In the genomic region with DNA sequence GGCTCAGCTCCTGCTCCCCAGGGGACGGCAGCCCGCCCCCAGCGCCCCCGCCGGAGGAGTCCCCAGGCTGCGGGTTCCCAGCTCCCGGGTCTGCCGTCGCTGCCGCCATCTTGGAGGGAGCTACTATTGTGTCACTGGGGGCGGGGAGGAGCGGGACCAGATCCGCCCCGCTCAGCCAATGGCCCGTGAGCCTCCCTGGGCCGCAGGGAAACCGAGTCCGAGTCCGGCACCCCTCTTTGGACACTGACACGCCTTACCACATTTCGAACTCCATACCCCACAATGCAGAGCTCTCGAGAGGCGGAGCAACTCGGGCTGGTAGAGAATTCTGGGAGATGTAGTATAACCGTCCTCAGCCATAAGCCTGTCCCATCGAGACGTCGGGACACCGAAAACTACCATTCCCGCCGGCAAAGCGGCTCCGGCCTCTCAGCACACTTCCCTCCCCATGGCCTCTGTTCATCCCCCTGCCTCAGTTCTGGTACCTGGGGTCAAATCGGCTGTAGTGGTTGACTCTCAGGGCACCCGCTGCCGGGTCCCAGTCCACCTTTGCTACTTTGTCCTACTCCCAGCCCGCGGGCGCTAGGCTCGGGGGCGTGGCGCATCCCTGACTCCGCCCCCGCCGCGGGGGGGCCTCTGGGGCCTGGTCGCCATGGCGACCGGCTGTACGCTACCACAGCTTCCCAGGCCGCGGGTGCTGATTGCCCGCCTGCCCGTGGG, we compare ENCODE assay signal across 1 cellular context.
TF ChIP-seq lines count a peak whose summit lies in the region.

A gene (minus strand): TSS at position 133 of the 720 bp plus-strand sequence. CDS start 24 bp downstream, at position 109.
A gene with protein sequence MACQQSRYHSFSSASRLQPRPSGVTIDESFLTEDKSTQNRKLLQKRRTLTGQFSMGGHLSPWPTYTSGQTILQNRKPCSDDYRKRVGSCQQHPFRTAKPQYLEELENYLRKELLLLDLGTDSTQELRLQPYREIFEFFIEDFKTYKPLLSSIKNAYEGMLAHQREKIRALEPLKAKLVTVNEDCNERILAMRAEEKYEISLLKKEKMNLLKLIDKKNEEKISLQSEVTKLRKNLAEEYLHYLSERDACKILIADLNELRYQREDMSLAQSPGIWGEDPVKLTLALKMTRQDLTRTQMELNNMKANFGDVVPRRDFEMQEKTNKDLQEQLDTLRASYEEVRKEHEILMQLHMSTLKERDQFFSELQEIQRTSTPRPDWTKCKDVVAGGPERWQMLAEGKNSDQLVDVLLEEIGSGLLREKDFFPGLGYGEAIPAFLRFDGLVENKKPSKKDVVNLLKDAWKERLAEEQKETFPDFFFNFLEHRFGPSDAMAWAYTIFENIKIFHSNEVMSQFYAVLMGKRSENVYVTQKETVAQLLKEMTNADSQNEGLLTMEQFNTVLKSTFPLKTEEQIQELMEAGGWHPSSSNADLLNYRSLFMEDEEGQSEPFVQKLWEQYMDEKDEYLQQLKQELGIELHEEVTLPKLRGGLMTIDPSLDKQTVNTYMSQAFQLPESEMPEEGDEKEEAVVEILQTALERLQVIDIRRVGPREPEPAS (plus strand): TSS at position 462 of the 720 bp plus-strand sequence. CDS start 261 bp downstream, outside the sequence.

TF ChIP-seq in HepG2, 621 proteins besides CTCF, POLR2A, EP300 and RAD21 (continued from another document and continues in another):
- TF ChIP-seq MAZ (IDR thresholded peaks at IDR 0.05; ENCODE audit: borderline replicate concordance, low read depth, low read length) (peak; percentile 81; the same call in 1 of the 2 replicates), MAZ (CRISPR knock-in tag; IDR thresholded peaks at IDR 0.05; ENCODE audit: low read depth) (peak; percentile 81), ZNF552 (CRISPR knock-in tag; IDR thresholded peaks at IDR 0.05; ENCODE audit: borderline replicate concordance) (peak; percentile 79; the same call in 1 of the 2 replicates), MIER2 (CRISPR knock-in tag; IDR thresholded peaks at IDR 0.05) (peak; percentile 25; the same call in 1 of the 2 replicates), POLR2AphosphoS5 (IDR thresholded peaks at IDR 0.05; ENCODE audit: low read depth, low read length) (peak; percentile 88), MAFG (CRISPR knock-in tag; IDR thresholded peaks at IDR 0.05) (no peak), ZNF563 (CRISPR knock-in tag; IDR thresholded peaks at IDR 0.05) (peak; percentile 73; the same call in 1 of the 2 replicates), PAWR (CRISPR knock-in tag; IDR thresholded peaks at IDR 0.05; ENCODE audit: borderline replicate concordance) (no peak), POLR2G (IDR thresholded peaks at IDR 0.05; ENCODE audit: low read depth, low read length) (peak; percentile 94), MLLT10 (CRISPR knock-in tag; IDR thresholded peaks at IDR 0.05) (no peak), REXO4 (CRISPR knock-in tag; IDR thresholded peaks at IDR 0.05; ENCODE audit: borderline replicate concordance) (no peak), BRD4 (CRISPR knock-in tag; IDR thresholded peaks at IDR 0.05) (peak; percentile 40; the same call in 1 of the 2 replicates), ZNF713 (CRISPR knock-in tag; IDR thresholded peaks at IDR 0.05) (peak; percentile 85; the same call in 1 of the 2 replicates), LCORL (IDR thresholded peaks at IDR 0.05) (no peak), LCORL (CRISPR knock-in tag; IDR thresholded peaks at IDR 0.05) (no peak), FOXC1 (CRISPR knock-in tag; IDR thresholded peaks at IDR 0.05; ENCODE audit: borderline replicate concordance) (peak; percentile 57; the same call in 1 of the 2 replicates), ZNF672 (CRISPR knock-in tag; IDR thresholded peaks at IDR 0.05) (peak; percentile 99), ZNF12 (CRISPR knock-in tag; IDR thresholded peaks at IDR 0.05) (no peak), ATF1 (CRISPR knock-in tag; IDR thresholded peaks at IDR 0.05) (peak; percentile 88), PHF8 (CRISPR knock-in tag; IDR thresholded peaks at IDR 0.05) (peak; percentile 82), BRCA1 (CRISPR knock-in tag; IDR thresholded peaks at IDR 0.05) (no peak), ZNF530 (CRISPR knock-in tag; IDR thresholded peaks at IDR 0.05; ENCODE audit: low read depth) (no peak)
- TF ChIP-seq, protein P1, sequence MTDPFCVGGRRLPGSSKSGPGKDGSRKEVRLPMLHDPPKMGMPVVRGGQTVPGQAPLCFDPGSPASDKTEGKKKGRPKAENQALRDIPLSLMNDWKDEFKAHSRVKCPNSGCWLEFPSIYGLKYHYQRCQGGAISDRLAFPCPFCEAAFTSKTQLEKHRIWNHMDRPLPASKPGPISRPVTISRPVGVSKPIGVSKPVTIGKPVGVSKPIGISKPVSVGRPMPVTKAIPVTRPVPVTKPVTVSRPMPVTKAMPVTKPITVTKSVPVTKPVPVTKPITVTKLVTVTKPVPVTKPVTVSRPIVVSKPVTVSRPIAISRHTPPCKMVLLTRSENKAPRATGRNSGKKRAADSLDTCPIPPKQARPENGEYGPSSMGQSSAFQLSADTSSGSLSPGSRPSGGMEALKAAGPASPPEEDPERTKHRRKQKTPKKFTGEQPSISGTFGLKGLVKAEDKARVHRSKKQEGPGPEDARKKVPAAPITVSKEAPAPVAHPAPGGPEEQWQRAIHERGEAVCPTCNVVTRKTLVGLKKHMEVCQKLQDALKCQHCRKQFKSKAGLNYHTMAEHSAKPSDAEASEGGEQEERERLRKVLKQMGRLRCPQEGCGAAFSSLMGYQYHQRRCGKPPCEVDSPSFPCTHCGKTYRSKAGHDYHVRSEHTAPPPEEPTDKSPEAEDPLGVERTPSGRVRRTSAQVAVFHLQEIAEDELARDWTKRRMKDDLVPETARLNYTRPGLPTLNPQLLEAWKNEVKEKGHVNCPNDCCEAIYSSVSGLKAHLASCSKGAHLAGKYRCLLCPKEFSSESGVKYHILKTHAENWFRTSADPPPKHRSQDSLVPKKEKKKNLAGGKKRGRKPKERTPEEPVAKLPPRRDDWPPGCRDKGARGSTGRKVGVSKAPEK (CRISPR knock-in tag; IDR thresholded peaks at IDR 0.05; ENCODE audit: borderline replicate concordance), result no peak
- TF ChIP-seq, protein P2, sequence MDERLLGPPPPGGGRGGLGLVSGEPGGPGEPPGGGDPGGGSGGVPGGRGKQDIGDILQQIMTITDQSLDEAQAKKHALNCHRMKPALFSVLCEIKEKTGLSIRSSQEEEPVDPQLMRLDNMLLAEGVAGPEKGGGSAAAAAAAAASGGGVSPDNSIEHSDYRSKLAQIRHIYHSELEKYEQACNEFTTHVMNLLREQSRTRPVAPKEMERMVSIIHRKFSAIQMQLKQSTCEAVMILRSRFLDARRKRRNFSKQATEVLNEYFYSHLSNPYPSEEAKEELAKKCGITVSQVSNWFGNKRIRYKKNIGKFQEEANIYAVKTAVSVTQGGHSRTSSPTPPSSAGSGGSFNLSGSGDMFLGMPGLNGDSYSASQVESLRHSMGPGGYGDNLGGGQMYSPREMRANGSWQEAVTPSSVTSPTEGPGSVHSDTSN (CRISPR knock-in tag; IDR thresholded peaks at IDR 0.05), result no peak
- TF ChIP-seq, protein P3, sequence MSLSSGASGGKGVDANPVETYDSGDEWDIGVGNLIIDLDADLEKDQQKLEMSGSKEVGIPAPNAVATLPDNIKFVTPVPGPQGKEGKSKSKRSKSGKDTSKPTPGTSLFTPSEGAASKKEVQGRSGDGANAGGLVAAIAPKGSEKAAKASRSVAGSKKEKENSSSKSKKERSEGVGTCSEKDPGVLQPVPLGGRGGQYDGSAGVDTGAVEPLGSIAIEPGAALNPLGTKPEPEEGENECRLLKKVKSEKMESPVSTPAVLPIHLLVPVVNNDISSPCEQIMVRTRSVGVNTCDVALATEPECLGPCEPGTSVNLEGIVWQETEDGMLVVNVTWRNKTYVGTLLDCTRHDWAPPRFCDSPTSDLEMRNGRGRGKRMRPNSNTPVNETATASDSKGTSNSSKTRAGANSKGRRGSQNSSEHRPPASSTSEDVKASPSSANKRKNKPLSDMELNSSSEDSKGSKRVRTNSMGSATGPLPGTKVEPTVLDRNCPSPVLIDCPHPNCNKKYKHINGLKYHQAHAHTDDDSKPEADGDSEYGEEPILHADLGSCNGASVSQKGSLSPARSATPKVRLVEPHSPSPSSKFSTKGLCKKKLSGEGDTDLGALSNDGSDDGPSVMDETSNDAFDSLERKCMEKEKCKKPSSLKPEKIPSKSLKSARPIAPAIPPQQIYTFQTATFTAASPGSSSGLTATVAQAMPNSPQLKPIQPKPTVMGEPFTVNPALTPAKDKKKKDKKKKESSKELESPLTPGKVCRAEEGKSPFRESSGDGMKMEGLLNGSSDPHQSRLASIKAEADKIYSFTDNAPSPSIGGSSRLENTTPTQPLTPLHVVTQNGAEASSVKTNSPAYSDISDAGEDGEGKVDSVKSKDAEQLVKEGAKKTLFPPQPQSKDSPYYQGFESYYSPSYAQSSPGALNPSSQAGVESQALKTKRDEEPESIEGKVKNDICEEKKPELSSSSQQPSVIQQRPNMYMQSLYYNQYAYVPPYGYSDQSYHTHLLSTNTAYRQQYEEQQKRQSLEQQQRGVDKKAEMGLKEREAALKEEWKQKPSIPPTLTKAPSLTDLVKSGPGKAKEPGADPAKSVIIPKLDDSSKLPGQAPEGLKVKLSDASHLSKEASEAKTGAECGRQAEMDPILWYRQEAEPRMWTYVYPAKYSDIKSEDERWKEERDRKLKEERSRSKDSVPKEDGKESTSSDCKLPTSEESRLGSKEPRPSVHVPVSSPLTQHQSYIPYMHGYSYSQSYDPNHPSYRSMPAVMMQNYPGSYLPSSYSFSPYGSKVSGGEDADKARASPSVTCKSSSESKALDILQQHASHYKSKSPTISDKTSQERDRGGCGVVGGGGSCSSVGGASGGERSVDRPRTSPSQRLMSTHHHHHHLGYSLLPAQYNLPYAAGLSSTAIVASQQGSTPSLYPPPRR (CRISPR knock-in tag; IDR thresholded peaks at IDR 0.05; ENCODE audit: borderline replicate concordance), result 0 out of 2 replicates have a peak, but pooled peaks have one; percentile 24
- TF ChIP-seq, protein P4, sequence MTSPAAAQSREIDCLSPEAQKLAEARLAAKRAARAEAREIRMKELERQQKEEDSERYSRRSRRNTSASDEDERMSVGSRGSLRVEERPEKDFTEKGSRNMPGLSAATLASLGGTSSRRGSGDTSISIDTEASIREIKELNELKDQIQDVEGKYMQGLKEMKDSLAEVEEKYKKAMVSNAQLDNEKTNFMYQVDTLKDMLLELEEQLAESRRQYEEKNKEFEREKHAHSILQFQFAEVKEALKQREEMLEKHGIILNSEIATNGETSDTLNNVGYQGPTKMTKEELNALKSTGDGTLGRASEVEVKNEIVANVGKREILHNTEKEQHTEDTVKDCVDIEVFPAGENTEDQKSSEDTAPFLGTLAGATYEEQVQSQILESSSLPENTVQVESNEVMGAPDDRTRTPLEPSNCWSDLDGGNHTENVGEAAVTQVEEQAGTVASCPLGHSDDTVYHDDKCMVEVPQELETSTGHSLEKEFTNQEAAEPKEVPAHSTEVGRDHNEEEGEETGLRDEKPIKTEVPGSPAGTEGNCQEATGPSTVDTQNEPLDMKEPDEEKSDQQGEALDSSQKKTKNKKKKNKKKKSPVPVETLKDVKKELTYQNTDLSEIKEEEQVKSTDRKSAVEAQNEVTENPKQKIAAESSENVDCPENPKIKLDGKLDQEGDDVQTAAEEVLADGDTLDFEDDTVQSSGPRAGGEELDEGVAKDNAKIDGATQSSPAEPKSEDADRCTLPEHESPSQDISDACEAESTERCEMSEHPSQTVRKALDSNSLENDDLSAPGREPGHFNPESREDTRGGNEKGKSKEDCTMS (CRISPR knock-in tag; conservative IDR thresholded peaks at IDR 0.05), result no peak
- TF ChIP-seq, protein P5, sequence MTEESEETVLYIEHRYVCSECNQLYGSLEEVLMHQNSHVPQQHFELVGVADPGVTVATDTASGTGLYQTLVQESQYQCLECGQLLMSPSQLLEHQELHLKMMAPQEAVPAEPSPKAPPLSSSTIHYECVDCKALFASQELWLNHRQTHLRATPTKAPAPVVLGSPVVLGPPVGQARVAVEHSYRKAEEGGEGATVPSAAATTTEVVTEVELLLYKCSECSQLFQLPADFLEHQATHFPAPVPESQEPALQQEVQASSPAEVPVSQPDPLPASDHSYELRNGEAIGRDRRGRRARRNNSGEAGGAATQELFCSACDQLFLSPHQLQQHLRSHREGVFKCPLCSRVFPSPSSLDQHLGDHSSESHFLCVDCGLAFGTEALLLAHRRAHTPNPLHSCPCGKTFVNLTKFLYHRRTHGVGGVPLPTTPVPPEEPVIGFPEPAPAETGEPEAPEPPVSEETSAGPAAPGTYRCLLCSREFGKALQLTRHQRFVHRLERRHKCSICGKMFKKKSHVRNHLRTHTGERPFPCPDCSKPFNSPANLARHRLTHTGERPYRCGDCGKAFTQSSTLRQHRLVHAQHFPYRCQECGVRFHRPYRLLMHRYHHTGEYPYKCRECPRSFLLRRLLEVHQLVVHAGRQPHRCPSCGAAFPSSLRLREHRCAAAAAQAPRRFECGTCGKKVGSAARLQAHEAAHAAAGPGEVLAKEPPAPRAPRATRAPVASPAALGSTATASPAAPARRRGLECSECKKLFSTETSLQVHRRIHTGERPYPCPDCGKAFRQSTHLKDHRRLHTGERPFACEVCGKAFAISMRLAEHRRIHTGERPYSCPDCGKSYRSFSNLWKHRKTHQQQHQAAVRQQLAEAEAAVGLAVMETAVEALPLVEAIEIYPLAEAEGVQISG (CRISPR knock-in tag; IDR thresholded peaks at IDR 0.05), result peak; percentile 82
- TF ChIP-seq, protein P6, sequence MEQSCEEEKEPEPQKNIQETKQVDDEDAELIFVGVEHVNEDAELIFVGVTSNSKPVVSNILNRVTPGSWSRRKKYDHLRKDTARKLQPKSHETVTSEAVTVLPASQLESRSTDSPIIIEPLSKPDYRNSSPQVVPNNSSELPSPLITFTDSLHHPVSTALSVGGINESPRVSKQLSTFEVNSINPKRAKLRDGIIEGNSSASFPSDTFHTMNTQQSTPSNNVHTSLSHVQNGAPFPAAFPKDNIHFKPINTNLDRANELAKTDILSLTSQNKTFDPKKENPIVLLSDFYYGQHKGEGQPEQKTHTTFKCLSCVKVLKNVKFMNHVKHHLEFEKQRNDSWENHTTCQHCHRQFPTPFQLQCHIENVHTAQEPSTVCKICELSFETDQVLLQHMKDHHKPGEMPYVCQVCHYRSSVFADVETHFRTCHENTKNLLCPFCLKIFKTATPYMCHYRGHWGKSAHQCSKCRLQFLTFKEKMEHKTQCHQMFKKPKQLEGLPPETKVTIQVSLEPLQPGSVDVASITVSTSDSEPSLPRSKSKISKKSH (CRISPR knock-in tag; IDR thresholded peaks at IDR 0.05; ENCODE audit: borderline replicate concordance), result no peak; the same call in 1 of the 2 replicates
- TF ChIP-seq, protein P7, sequence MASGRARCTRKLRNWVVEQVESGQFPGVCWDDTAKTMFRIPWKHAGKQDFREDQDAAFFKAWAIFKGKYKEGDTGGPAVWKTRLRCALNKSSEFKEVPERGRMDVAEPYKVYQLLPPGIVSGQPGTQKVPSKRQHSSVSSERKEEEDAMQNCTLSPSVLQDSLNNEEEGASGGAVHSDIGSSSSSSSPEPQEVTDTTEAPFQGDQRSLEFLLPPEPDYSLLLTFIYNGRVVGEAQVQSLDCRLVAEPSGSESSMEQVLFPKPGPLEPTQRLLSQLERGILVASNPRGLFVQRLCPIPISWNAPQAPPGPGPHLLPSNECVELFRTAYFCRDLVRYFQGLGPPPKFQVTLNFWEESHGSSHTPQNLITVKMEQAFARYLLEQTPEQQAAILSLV (CRISPR knock-in tag; IDR thresholded peaks at IDR 0.05; ENCODE audit: borderline replicate concordance), result peak; percentile 72
- TF ChIP-seq, protein P8, sequence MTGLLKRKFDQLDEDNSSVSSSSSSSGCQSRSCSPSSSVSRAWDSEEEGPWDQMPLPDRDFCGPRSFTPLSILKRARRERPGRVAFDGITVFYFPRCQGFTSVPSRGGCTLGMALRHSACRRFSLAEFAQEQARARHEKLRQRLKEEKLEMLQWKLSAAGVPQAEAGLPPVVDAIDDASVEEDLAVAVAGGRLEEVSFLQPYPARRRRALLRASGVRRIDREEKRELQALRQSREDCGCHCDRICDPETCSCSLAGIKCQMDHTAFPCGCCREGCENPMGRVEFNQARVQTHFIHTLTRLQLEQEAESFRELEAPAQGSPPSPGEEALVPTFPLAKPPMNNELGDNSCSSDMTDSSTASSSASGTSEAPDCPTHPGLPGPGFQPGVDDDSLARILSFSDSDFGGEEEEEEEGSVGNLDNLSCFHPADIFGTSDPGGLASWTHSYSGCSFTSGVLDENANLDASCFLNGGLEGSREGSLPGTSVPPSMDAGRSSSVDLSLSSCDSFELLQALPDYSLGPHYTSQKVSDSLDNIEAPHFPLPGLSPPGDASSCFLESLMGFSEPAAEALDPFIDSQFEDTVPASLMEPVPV (CRISPR knock-in tag; IDR thresholded peaks at IDR 0.05), result no peak
